In the genomic region with DNA sequence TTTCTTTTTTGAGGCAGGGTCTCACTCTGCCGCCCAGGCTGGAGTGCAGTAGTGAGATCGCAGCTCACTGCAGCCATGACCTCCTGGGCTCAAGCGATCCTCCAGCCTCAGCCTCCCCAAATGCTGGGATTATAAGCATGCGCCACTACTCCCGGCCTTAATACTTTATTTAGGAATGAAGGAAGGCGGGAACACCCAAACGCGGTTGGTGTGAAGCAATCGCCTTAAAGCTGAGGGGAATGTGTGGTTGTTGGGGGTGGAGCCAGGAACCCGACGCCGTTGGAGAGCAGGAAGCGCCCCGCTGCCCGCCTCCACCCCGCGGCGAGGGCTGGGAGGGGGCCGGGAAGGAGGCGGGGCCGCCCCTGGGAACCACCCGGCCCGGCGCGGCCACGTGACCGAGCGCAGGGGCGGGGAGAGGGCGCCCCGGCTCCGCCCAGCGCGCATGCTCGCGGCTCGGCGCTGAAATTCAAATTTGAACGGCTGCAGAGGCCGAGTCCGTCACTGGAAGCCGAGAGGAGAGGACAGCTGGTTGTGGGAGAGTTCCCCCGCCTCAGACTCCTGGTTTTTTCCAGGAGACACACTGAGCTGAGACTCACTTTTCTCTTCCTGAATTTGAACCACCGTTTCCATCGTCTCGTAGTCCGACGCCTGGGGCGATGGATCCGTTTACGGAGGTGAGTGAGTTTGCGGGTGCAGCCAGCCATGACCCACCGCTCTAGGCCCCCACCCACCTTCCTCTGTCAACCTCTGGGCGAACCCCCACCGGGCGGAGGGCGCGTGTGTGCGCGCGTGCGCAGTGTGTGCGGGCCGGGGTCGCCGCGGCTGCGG, we compare ENCODE assay signal across 1 cellular context.
A peak's percentile ranks its signal among the peaks of the same experiment; 100 is the strongest.
TF ChIP-seq lines count a peak whose summit lies in the region.

A gene with protein sequence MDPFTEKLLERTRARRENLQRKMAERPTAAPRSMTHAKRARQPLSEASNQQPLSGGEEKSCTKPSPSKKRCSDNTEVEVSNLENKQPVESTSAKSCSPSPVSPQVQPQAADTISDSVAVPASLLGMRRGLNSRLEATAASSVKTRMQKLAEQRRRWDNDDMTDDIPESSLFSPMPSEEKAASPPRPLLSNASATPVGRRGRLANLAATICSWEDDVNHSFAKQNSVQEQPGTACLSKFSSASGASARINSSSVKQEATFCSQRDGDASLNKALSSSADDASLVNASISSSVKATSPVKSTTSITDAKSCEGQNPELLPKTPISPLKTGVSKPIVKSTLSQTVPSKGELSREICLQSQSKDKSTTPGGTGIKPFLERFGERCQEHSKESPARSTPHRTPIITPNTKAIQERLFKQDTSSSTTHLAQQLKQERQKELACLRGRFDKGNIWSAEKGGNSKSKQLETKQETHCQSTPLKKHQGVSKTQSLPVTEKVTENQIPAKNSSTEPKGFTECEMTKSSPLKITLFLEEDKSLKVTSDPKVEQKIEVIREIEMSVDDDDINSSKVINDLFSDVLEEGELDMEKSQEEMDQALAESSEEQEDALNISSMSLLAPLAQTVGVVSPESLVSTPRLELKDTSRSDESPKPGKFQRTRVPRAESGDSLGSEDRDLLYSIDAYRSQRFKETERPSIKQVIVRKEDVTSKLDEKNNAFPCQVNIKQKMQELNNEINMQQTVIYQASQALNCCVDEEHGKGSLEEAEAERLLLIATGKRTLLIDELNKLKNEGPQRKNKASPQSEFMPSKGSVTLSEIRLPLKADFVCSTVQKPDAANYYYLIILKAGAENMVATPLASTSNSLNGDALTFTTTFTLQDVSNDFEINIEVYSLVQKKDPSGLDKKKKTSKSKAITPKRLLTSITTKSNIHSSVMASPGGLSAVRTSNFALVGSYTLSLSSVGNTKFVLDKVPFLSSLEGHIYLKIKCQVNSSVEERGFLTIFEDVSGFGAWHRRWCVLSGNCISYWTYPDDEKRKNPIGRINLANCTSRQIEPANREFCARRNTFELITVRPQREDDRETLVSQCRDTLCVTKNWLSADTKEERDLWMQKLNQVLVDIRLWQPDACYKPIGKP (plus strand): TSS at position 492 of the 828 bp plus-strand sequence. CDS start 165 bp downstream, at position 657.

TF ChIP-seq in H1, 55 proteins besides CTCF, POLR2A, EP300 and RAD21:
- TF ChIP-seq RFX5 (IDR thresholded peaks at IDR 0.05; ENCODE audit: borderline replicate concordance, low read depth, low read length) (no peak), SP2 (IDR thresholded peaks at IDR 0.05; ENCODE audit: low read length) (no peak), ASH2L (IDR thresholded peaks at IDR 0.05; ENCODE audit: low read length) (no peak), SAP30 (IDR thresholded peaks at IDR 0.05; ENCODE audit: insufficient read depth, insufficient replicate concordance, low read length) (peak; percentile 96), TAF1 (IDR thresholded peaks at IDR 0.05; ENCODE audit: low read depth, low read length) (peak; percentile 76), RBBP5 (IDR thresholded peaks at IDR 0.05; ENCODE audit: borderline replicate concordance, low read depth, low read length) (peak; percentile 52; the same call in 1 of the 2 replicates), RXRA (IDR thresholded peaks at IDR 0.05; ENCODE audit: insufficient read depth, low read depth, low read length) (no peak), CREB1 (IDR thresholded peaks at IDR 0.05) (0 out of 2 replicates have a peak, but pooled peaks have one; percentile 10), FOSL1 (IDR thresholded peaks at IDR 0.05; ENCODE audit: insufficient read depth, low read depth, low read length) (no peak), TEAD4 (IDR thresholded peaks at IDR 0.05; ENCODE audit: low read depth, low read length) (peak; percentile 48; the same call in 1 of the 2 replicates), TBP (IDR thresholded peaks at IDR 0.05; ENCODE audit: low read depth, low read length) (peak; percentile 64; the same call in 1 of the 2 replicates), CTBP2 (IDR thresholded peaks at IDR 0.05; ENCODE audit: borderline replicate concordance, insufficient read depth, insufficient read length, low read length) (no peak), TCF12 (IDR thresholded peaks at IDR 0.05; ENCODE audit: low read depth, low read length) (no peak), CBX8 (IDR thresholded peaks at IDR 0.05; ENCODE audit: borderline replicate concordance, low read depth, low read length) (no peak), SP1 (IDR thresholded peaks at IDR 0.05; ENCODE audit: low read depth, low read length) (peak; percentile 12; the same call in 1 of the 2 replicates), KDM1A (IDR thresholded peaks at IDR 0.05; ENCODE audit: borderline replicate concordance, low read length) (peak; percentile 97; the same call in 1 of the 2 replicates), SIN3A (conservative IDR thresholded peaks at IDR 0.05 in 1 of 2, IDR thresholded peaks at IDR 0.05 in 1 of 2; ENCODE audit: low read depth in 1 of 2, low read length in 2 of 2) (peak; percentile 86 to 93), HDAC2 (IDR thresholded peaks at IDR 0.05; ENCODE audit: borderline replicate concordance in 1 of 2, low read depth in 2 of 2, low read length in 2 of 2) (peak; percentile 26 to 92; a peak in 2 of 4 replicates), PHF8 (conservative IDR thresholded peaks at IDR 0.05; ENCODE audit: low read depth, low read length) (peak; percentile 82; the same call in 1 of the 2 replicates), GTF2F1 (IDR thresholded peaks at IDR 0.05; ENCODE audit: borderline replicate concordance, low read depth, low read length) (no peak), NRF1 (IDR thresholded peaks at IDR 0.05; ENCODE audit: low read depth, low read length) (peak; percentile 60), TAF7 (optimal IDR thresholded peaks at IDR 0.05; ENCODE audit: borderline replicate concordance, low read depth, low read length) (peak; percentile 30), HDAC6 (IDR thresholded peaks at IDR 0.05; ENCODE audit: low read depth, low read length) (no peak), CEBPB (IDR thresholded peaks at IDR 0.05; ENCODE audit: low read depth, low read length) (peak; percentile 97)
- TF ChIP-seq, protein P1, sequence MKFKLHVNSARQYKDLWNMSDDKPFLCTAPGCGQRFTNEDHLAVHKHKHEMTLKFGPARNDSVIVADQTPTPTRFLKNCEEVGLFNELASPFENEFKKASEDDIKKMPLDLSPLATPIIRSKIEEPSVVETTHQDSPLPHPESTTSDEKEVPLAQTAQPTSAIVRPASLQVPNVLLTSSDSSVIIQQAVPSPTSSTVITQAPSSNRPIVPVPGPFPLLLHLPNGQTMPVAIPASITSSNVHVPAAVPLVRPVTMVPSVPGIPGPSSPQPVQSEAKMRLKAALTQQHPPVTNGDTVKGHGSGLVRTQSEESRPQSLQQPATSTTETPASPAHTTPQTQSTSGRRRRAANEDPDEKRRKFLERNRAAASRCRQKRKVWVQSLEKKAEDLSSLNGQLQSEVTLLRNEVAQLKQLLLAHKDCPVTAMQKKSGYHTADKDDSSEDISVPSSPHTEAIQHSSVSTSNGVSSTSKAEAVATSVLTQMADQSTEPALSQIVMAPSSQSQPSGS (IDR thresholded peaks at IDR 0.05; ENCODE audit: low read length): no peak
- TF ChIP-seq, protein P2, sequence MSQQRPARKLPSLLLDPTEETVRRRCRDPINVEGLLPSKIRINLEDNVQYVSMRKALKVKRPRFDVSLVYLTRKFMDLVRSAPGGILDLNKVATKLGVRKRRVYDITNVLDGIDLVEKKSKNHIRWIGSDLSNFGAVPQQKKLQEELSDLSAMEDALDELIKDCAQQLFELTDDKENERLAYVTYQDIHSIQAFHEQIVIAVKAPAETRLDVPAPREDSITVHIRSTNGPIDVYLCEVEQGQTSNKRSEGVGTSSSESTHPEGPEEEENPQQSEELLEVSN (IDR thresholded peaks at IDR 0.05): peak; percentile 90
- TF ChIP-seq, protein P3, sequence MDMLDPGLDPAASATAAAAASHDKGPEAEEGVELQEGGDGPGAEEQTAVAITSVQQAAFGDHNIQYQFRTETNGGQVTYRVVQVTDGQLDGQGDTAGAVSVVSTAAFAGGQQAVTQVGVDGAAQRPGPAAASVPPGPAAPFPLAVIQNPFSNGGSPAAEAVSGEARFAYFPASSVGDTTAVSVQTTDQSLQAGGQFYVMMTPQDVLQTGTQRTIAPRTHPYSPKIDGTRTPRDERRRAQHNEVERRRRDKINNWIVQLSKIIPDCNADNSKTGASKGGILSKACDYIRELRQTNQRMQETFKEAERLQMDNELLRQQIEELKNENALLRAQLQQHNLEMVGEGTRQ (IDR thresholded peaks at IDR 0.05; ENCODE audit: low read length): peak; percentile 88
- TF ChIP-seq, protein P4, sequence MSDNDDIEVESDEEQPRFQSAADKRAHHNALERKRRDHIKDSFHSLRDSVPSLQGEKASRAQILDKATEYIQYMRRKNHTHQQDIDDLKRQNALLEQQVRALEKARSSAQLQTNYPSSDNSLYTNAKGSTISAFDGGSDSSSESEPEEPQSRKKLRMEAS (IDR thresholded peaks at IDR 0.05): peak; percentile 20
TF ChIP-seq in H1: peak in this region for 17.
